Comparison of ENCODE assay signal across 30 cellular contexts in the genomic region with DNA sequence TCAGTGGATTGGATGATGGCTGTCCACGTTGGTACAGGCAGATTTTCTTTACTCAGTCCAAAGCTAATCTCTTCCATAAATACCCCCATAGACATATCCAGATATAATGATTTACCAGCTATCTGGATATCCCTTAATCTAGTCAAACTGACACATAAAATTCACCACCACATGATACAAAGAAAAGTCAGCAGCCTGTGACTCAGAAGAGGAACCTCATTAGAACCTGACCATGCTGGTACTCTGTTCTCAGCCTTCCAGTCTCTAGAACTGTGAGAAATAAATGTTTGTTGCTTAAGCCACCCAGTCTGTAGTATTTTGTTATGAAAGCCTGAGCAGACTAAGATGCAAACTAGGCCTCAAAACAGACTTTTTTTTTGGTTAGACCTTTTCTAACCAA.
A peak's percentile ranks its signal among the peaks of the same experiment; 100 is the strongest.
DNase-seq lines count a peak whose midpoint lies in the region; ATAC-seq and TF ChIP-seq lines count a peak whose summit lies in the region.
"Had no signal": no experiment of that assay in that cellular context is flagged by ENCODE, and none has a peak within 500 bp of the region (broad histone marks: within the 10 kb centered on the region; RNA-seq: fewer than 3 reads in every experiment).

No MANE protein-coding gene starts in this region.

- no peaks in the 10 kb centered on the region for H3K36me3 ChIP-seq in Panc1 (ENCODE audit: control insufficient read depth, insufficient read depth, low read length)
- H3K36me3 ChIP-seq: BLaER1 treated with 17β-estradiol and CSF1 and Interleukin-3, amounts not matched to agents 10 nM and 100 nM; SJCRH30 had no signal

- H3K4me3 ChIP-seq in Panc1 (ENCODE audit: low read depth in 2 of 2, low read length in 2 of 2), result no peak overlapping the region
- H3K4me3 ChIP-seq: A549; BLaER1 treated with 17β-estradiol and CSF1 and Interleukin-3, amounts not matched to agents 10 nM and 100 nM; GM12878; GM23248; K562; SJCRH30 had no signal

- TF ChIP-seq CTCF in Panc1 (IDR thresholded peaks at IDR 0.05) (no peak), foreskin keratinocyte (conservative IDR thresholded peaks at IDR 0.05) (no peak)

- BruUV-seq in Panc1 (replicated peaks; lab: Mats Ljungman, UMichigan), result no TSS peak

- intact Hi-C loops in Panc1 (cut with micrococcal nuclease; ENCODE audit: unreplicated experiment), result loop anchor here (10.0 kb wide), 1 partner anchor 264 kb away; no protein-coding TSS in a partner anchor

- peaks cover 10% of the 10 kb centered on the region; the same call in 1 of the 2 replicates for H3K9me3 ChIP-seq in Panc1 (ENCODE audit: control insufficient read depth, insufficient read depth, low read depth, low read length)
- H3K9me3 ChIP-seq: A549; BLaER1 treated with 17β-estradiol and CSF1 and Interleukin-3, amounts not matched to agents 10 nM and 100 nM; SJCRH30 had no signal

- ATAC-seq in Panc1 (no peak), foreskin keratinocyte (peak; percentile 19), GM21526 (IDR thresholded peaks at IDR 0.05; ENCODE audit: low FRiP score, unreplicated experiment) (no peak), HG03571 (IDR thresholded peaks at IDR 0.05; ENCODE audit: unreplicated experiment) (no peak), GM18907 (IDR thresholded peaks at IDR 0.05; ENCODE audit: unreplicated experiment) (no peak)
- ATAC-seq: A549, GM12878, K562, Right ventricle myocardium inferior, SK-N-SH treated with all-trans-retinoic acid at 6 μM for 48 hours, T-helper 17 cell had no signal

- CTCF ChIA-PET in Panc1 (lab: Charles Lee), result interaction anchor here (0.5 kb wide), 1 partner anchor 1761 kb away, joined by 3 read pairs; no protein-coding TSS in a partner anchor

- POLR2A ChIA-PET in Panc1 (lab: Charles Lee), result no interaction called here

- H3K27ac ChIP-seq in Panc1 (ENCODE audit: low read length) (peak overlapping the region; percentile 99; the same call in 1 of the 2 replicates), foreskin keratinocyte (no peak overlapping the region), caudate nucleus (ENCODE audit: low read depth, low read length) (no peak overlapping the region)
- H3K27ac ChIP-seq: A549, GM23248, SJCRH30 had no signal

- H3K27me3 ChIP-seq in Panc1 (ENCODE audit: control insufficient read depth, insufficient read depth, low read length) (no peaks in the 10 kb centered on the region), foreskin keratinocyte (no peaks in the 10 kb centered on the region)
- H3K27me3 ChIP-seq: BLaER1 treated with 17β-estradiol and CSF1 and Interleukin-3, amounts not matched to agents 10 nM and 100 nM; SJCRH30 had no signal

- H3K4me1 ChIP-seq in Panc1 (ENCODE audit: control insufficient read depth, insufficient read depth, low read length) (peaks cover 14% of the 10 kb centered on the region), foreskin keratinocyte (no peaks in the 10 kb centered on the region)
- H3K4me1 ChIP-seq: BLaER1 treated with 17β-estradiol and CSF1 and Interleukin-3, amounts not matched to agents 10 nM and 100 nM; SJCRH30 had no signal

- in situ Hi-C loops in Panc1 (cut with HindIII; ENCODE audit: low pct_unique_long_range_greater_than_20kb, low sequenced_read_pairs), result no loop called here

- DNase-seq in MV-4-11 (lab: John Stamatoyannopoulos, UW) (peak; percentile 20), Panc1 (ENCODE audit: low read depth, low spot score) (no peak), foreskin keratinocyte (peak in 1 of 2 donors; percentile 6), caudate nucleus (lab: John Stamatoyannopoulos, UW) (no peak)
- DNase-seq: AML-193; CD4-positive, alpha-beta memory T cell; COR-L47; DMS79; EL; GDM1; GM23248; H7; NCI-H1092 treated with DMSO at 0.1 percent for 48 hours; NCI-H1436; NCI-H187; NCI-H2081 treated with DMSO at 0.1 percent for 48 hours; NCI-H2171; NCI-H526; NCI-H82; SJCRH30; T-helper 17 cell had no signal
